1 cellular context compared by ENCODE assay signal in genomic region chr18:50878345-50879301, GRCh38.
TF ChIP-seq lines count a peak whose summit lies in the region.

ME2 (plus strand) TSS chr18:50879118; CDS start chr18:50895821, 16,703 bp downstream.

TF ChIP-seq in HepG2, 621 proteins besides CTCF, POLR2A, EP300 and RAD21 (continued from another document and continues in another):
- TF ChIP-seq GPBP1L1 (CRISPR knock-in tag; IDR thresholded peaks at IDR 0.05) (no peak), ZNF333 (CRISPR knock-in tag; IDR thresholded peaks at IDR 0.05; ENCODE audit: borderline replicate concordance) (no peak), KDM5A (IDR thresholded peaks at IDR 0.05; ENCODE audit: borderline replicate concordance, low read length) (no peak), PHF21A (CRISPR knock-in tag; IDR thresholded peaks at IDR 0.05) (no peak), ZNF563 (CRISPR knock-in tag; IDR thresholded peaks at IDR 0.05) (peak; percentile 58; the same call in 1 of the 2 replicates), ZSCAN12 (CRISPR knock-in tag; IDR thresholded peaks at IDR 0.05) (0 out of 2 replicates have a peak, but pooled peaks have one; percentile 68), DR1 (CRISPR knock-in tag; IDR thresholded peaks at IDR 0.05) (0 out of 2 replicates have a peak, but pooled peaks have one; percentile 53), PTBP1 (IDR thresholded peaks at IDR 0.05; ENCODE audit: low read depth, low read length, poor library complexity, severe bottlenecking) (no peak), ZNF740 (CRISPR knock-in tag; IDR thresholded peaks at IDR 0.05) (no peak), FLYWCH1 (CRISPR knock-in tag; IDR thresholded peaks at IDR 0.05) (no peak), PAF1 (CRISPR knock-in tag; IDR thresholded peaks at IDR 0.05) (no peak), ETV6 (CRISPR knock-in tag; conservative IDR thresholded peaks at IDR 0.05) (peak; percentile 80; the same call in 1 of the 2 replicates), TCF7L2 (IDR thresholded peaks at IDR 0.05; ENCODE audit: low read depth, low read length) (no peak), ZNF256 (CRISPR knock-in tag; conservative IDR thresholded peaks at IDR 0.05) (no peak), ARNT2 (CRISPR knock-in tag; IDR thresholded peaks at IDR 0.05; ENCODE audit: low read depth) (0 out of 2 replicates have a peak, but pooled peaks have one; percentile 35), HIVEP1 (CRISPR knock-in tag; IDR thresholded peaks at IDR 0.05) (0 out of 2 replicates have a peak, but pooled peaks have one; percentile 22), MLXIP (CRISPR knock-in tag; IDR thresholded peaks at IDR 0.05; ENCODE audit: borderline replicate concordance) (no peak), SPEN (CRISPR knock-in tag; IDR thresholded peaks at IDR 0.05; ENCODE audit: low read depth) (peak; percentile 73; the same call in 1 of the 2 replicates), HNF4A (CRISPR knock-in tag; IDR thresholded peaks at IDR 0.05) (no peak), RFX3 (CRISPR knock-in tag; IDR thresholded peaks at IDR 0.05) (no peak), SIX1 (CRISPR knock-in tag; IDR thresholded peaks at IDR 0.05; ENCODE audit: borderline replicate concordance) (no peak), SOX13 (IDR thresholded peaks at IDR 0.05) (no peak), SOX13 (CRISPR knock-in tag; conservative IDR thresholded peaks at IDR 0.05 in 1 of 2, IDR thresholded peaks at IDR 0.05 in 1 of 2) (0 out of 4 replicates have a peak, but pooled peaks of 1 of the 2 experiments have one; percentile 19), ATF1 (CRISPR knock-in tag; IDR thresholded peaks at IDR 0.05) (no peak), JUNB (CRISPR knock-in tag; IDR thresholded peaks at IDR 0.05; ENCODE audit: borderline replicate concordance) (no peak), ZFP91 (CRISPR knock-in tag; IDR thresholded peaks at IDR 0.05; ENCODE audit: borderline replicate concordance) (peak; percentile 65), ZNF841 (CRISPR knock-in tag; IDR thresholded peaks at IDR 0.05; ENCODE audit: borderline replicate concordance) (no peak), ATF7-NPFF (CRISPR knock-in tag; IDR thresholded peaks at IDR 0.05; ENCODE audit: low read depth) (peak; percentile 53; the same call in 1 of the 2 replicates), HINFP (CRISPR knock-in tag; IDR thresholded peaks at IDR 0.05; ENCODE audit: low read depth) (no peak), REL (CRISPR knock-in tag; conservative IDR thresholded peaks at IDR 0.05) (0 out of 2 replicates have a peak, but pooled peaks have one; percentile 46), MYNN (CRISPR knock-in tag; IDR thresholded peaks at IDR 0.05; ENCODE audit: low read depth) (no peak), KMT2A (CRISPR knock-in tag; IDR thresholded peaks at IDR 0.05) (peak; percentile 61; the same call in 1 of the 2 replicates), MEF2D (CRISPR knock-in tag; IDR thresholded peaks at IDR 0.05) (no peak), DDIT3 (CRISPR knock-in tag; IDR thresholded peaks at IDR 0.05) (no peak), ZNF543 (CRISPR knock-in tag; IDR thresholded peaks at IDR 0.05) (no peak; the same call in 1 of the 2 replicates), HDAC6 (IDR thresholded peaks at IDR 0.05; ENCODE audit: low read depth, low read length) (no peak), SMAD3 (CRISPR knock-in tag; IDR thresholded peaks at IDR 0.05) (no peak), NFATC3 (CRISPR knock-in tag; IDR thresholded peaks at IDR 0.05) (no peak), NFRKB (IDR thresholded peaks at IDR 0.05) (no peak), PHF8 (CRISPR knock-in tag; IDR thresholded peaks at IDR 0.05) (peak; percentile 77), MIER2 (CRISPR knock-in tag; IDR thresholded peaks at IDR 0.05) (no peak; the same call in 1 of the 2 replicates), ZNF556 (CRISPR knock-in tag; IDR thresholded peaks at IDR 0.05; ENCODE audit: borderline replicate concordance) (peak; percentile 57; the same call in 1 of the 2 replicates), ELF1 (CRISPR knock-in tag; IDR thresholded peaks at IDR 0.05) (peak; percentile 49; the same call in 1 of the 2 replicates), ZNF20 (CRISPR knock-in tag; IDR thresholded peaks at IDR 0.05) (no peak), ZNF468 (CRISPR knock-in tag; IDR thresholded peaks at IDR 0.05) (no peak)
- TF ChIP-seq, protein P1, sequence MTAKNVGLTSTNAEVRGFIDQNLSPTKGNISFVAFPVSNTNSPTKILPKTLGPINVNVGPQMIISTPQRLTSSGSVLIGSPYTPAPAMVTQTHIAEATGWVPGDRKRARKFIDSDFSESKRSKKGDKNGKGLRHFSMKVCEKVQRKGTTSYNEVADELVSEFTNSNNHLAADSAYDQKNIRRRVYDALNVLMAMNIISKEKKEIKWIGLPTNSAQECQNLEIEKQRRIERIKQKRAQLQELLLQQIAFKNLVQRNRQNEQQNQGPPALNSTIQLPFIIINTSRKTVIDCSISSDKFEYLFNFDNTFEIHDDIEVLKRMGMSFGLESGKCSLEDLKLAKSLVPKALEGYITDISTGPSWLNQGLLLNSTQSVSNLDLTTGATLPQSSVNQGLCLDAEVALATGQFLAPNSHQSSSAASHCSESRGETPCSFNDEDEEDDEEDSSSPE (CRISPR knock-in tag; IDR thresholded peaks at IDR 0.05): peak; percentile 68
- TF ChIP-seq, protein P2, sequence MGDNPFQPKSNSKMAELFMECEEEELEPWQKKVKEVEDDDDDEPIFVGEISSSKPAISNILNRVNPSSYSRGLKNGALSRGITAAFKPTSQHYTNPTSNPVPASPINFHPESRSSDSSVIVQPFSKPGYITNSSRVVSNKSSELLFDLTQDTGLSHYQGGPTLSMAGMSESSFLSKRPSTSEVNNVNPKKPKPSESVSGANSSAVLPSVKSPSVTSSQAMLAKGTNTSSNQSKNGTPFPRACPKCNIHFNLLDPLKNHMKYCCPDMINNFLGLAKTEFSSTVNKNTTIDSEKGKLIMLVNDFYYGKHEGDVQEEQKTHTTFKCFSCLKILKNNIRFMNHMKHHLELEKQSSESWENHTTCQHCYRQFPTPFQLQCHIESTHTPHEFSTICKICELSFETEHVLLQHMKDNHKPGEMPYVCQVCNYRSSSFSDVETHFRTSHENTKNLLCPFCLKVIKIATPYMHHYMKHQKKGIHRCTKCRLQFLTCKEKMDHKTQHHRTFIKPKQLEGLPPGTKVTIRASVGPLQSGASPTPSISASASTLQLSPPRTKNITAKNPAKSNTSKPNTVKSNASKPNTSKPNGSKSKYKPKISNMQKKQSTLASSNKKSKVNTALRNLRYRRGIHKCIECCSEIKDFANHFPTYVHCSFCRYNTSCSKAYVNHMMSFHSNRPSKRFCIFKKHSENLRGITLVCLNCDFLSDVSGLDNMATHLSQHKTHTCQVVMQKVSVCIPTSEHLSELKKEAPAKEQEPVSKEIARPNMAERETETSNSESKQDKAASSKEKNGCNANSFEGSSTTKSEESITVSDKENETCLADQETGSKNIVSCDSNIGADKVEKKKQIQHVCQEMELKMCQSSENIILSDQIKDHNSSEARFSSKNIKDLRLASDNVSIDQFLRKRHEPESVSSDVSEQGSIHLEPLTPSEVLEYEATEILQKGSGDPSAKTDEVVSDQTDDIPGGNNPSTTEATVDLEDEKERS (CRISPR knock-in tag; IDR thresholded peaks at IDR 0.05): no peak
- TF ChIP-seq, protein P3, sequence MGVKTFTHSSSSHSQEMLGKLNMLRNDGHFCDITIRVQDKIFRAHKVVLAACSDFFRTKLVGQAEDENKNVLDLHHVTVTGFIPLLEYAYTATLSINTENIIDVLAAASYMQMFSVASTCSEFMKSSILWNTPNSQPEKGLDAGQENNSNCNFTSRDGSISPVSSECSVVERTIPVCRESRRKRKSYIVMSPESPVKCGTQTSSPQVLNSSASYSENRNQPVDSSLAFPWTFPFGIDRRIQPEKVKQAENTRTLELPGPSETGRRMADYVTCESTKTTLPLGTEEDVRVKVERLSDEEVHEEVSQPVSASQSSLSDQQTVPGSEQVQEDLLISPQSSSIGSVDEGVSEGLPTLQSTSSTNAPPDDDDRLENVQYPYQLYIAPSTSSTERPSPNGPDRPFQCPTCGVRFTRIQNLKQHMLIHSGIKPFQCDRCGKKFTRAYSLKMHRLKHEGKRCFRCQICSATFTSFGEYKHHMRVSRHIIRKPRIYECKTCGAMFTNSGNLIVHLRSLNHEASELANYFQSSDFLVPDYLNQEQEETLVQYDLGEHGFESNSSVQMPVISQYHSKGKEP (CRISPR knock-in tag; IDR thresholded peaks at IDR 0.05): peak; percentile 60; the same call in 1 of the 2 replicates
- TF ChIP-seq, protein P4, sequence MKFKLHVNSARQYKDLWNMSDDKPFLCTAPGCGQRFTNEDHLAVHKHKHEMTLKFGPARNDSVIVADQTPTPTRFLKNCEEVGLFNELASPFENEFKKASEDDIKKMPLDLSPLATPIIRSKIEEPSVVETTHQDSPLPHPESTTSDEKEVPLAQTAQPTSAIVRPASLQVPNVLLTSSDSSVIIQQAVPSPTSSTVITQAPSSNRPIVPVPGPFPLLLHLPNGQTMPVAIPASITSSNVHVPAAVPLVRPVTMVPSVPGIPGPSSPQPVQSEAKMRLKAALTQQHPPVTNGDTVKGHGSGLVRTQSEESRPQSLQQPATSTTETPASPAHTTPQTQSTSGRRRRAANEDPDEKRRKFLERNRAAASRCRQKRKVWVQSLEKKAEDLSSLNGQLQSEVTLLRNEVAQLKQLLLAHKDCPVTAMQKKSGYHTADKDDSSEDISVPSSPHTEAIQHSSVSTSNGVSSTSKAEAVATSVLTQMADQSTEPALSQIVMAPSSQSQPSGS (CRISPR knock-in tag; IDR thresholded peaks at IDR 0.05): no peak
- TF ChIP-seq, protein P5, sequence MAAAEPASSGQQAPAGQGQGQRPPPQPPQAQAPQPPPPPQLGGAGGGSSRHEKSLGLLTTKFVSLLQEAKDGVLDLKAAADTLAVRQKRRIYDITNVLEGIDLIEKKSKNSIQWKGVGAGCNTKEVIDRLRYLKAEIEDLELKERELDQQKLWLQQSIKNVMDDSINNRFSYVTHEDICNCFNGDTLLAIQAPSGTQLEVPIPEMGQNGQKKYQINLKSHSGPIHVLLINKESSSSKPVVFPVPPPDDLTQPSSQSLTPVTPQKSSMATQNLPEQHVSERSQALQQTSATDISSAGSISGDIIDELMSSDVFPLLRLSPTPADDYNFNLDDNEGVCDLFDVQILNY (CRISPR knock-in tag; conservative IDR thresholded peaks at IDR 0.05): peak; percentile 48; the same call in 1 of the 2 replicates
